In the genomic region with DNA sequence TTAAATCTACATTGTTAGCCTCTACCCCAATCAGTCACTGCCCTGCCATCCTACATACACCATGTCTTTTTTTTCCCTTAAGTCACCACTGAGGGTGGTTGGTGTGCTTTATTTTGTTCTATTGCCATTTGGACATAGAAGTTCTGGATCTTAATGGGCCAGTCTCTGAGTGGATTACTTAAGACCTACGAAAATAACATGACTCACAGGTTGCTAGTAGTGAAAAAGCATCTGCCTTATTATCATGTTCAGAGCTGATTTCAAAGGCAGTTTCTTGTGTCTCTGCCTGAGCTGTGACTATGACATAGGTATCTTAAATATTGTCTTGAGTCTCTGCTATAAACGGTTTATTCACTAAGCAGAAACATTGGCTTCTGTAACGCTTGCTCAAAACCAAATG, we compare ENCODE assay signal across 18 cellular contexts.
"Had no signal": no experiment of that assay in that cellular context is flagged by ENCODE, and none has a peak within 500 bp of the region (broad histone marks: within the 10 kb centered on the region; RNA-seq: fewer than 3 reads in every experiment).

No MANE protein-coding gene starts in this region.

- DNase-seq: activated CD4-positive, alpha-beta T cell treated with anti-CD3 and anti-CD28 coated beads for 36 hours; activated CD4-positive, alpha-beta T cell treated with anti-CD3 and anti-CD28 coated beads, Interleukin-2, amount 50 U/mL, for 48 hours; activated gamma-delta T cell treated with Interleukin-2 at 50 U/mL for 16 hours; adrenal gland; dorsolateral prefrontal cortex; hypothalamus; kidney; occipital lobe; posterior cingulate gyrus; retina; stimulated activated naive B cell treated with anti-CD40 and anti-IgM and Interleukin-4, amounts not matched to agents 10 μg/mL and 1 μg/mL and 100 μg/mL, for 72 hours; upper lobe of left lung had no signal

- H3K27me3 ChIP-seq: adrenal gland, dorsolateral prefrontal cortex, upper lobe of left lung had no signal

- H3K9me3 ChIP-seq: adrenal gland, thoracic aorta, upper lobe of left lung had no signal

- ATAC-seq: activated CD4-positive, alpha-beta T cell treated with anti-CD3 and anti-CD28 coated beads for 36 hours; activated naive CD4-positive, alpha-beta T cell treated with anti-CD3 and anti-CD28 coated beads, Interleukin-2, amount 50 U/mL, for 72 hours; left lobe of liver; stimulated activated naive B cell treated with anti-CD40 and anti-IgM and Interleukin-4, amounts not matched to agents 10 μg/mL and 1 μg/mL and 100 μg/mL, for 72 hours; WTC11 had no signal

- H3K36me3 ChIP-seq: adrenal gland, thoracic aorta, upper lobe of left lung had no signal

- H3K4me3 ChIP-seq: adrenal gland, dorsolateral prefrontal cortex, lung, thoracic aorta, upper lobe of left lung had no signal

- H3K4me1 ChIP-seq: adrenal gland, upper lobe of left lung had no signal

- H3K27ac ChIP-seq: adrenal gland, dorsolateral prefrontal cortex, epithelial cell of prostate, thoracic aorta, upper lobe of left lung had no signal
